In the genomic region with DNA sequence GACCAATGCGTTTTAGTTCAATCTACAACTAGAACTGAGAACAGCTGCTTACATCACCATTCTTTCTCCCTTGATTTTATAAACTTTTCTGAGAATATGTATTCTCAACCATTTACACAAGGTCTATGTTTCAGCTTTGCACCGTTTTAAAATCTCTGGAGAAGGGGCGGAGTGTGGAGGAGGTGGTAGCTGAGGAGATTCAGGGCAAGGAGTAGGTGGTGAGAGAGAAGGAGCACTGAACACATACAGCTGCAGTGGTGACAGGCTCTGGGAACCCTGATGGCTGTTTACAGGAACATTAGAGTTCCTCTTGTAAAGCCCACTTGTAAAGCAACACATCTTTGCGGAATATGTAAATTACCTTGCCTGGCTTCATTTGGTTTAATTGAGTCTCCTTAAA, we compare ENCODE assay signal across 26 cellular contexts.
"Had no signal": no experiment of that assay in that cellular context is flagged by ENCODE, and none has a peak within 500 bp of the region (broad histone marks: within the 10 kb centered on the region; RNA-seq: fewer than 3 reads in every experiment).

No MANE protein-coding gene starts in this region.

- H3K27ac Mint-ChIP-seq: activated naive CD8-positive, alpha-beta T cell; nephron had no signal

- FAIRE-seq: frontal cortex had no signal

- H3K4me1 ChIP-seq: body of pancreas, colonic mucosa, parathyroid adenoma, transverse colon had no signal

- H3K4me3 ChIP-seq: body of pancreas, colonic mucosa, left ventricle myocardium inferior, lung, psoas muscle, right atrium auricular region, smooth muscle cell, testis, transverse colon had no signal

- H3K36me3 Mint-ChIP-seq: activated naive CD8-positive, alpha-beta T cell had no signal

- H3K4me3 Mint-ChIP-seq: activated naive CD8-positive, alpha-beta T cell; nephron; T-helper 2 cell treated with Interferon-gamma antibody and Interleukin-4, amounts not matched to agents 5 μg/mL and 100 μg/mL, for 36 hours had no signal

- DNase-seq: activated CD4-positive, alpha-beta T cell treated with anti-CD3 and anti-CD28 coated beads for 4 hours; activated CD4-positive, alpha-beta T cell treated with anti-CD3 and anti-CD28 coated beads, Interleukin-2, amount 50 U/mL, for 4 hours; activated CD8-positive, alpha-beta memory T cell treated with anti-CD3 and anti-CD28 coated beads for 24 hours; activated effector memory CD4-positive, alpha-beta T cell treated with Interleukin-2 at 50 U/mL for 16 hours; activated naive CD4-positive, alpha-beta T cell treated with Interleukin-2 at 50 U/mL for 16 hours; aorta; body of pancreas; colonic mucosa; effector memory CD4-positive, alpha-beta T cell; islet precursor cell; left ventricle myocardium inferior; mesendoderm; psoas muscle; stimulated activated CD4-positive, alpha-beta T cell treated with anti-CD3 and anti-CD28 coated beads, Interleukin-1b, Interleukin-23, amount 100 ng/mL, for 48 hours; stimulated activated naive CD4-positive, alpha-beta T cell treated with Interleukin-2 at 50 U/mL for 16 hours; T-helper 1 cell; testis; transverse colon had no signal

- H3K9me3 Mint-ChIP-seq: nephron; T-helper 2 cell treated with Interferon-gamma antibody and Interleukin-4, amounts not matched to agents 5 μg/mL and 100 μg/mL, for 36 hours had no signal

- H3K9me3 ChIP-seq: body of pancreas, colonic mucosa, left ventricle myocardium inferior, psoas muscle, right atrium auricular region, testis, transverse colon had no signal

- H3K27ac ChIP-seq: body of pancreas, colonic mucosa, left ventricle myocardium inferior, parathyroid adenoma, psoas muscle, right atrium auricular region, testis, transverse colon had no signal

- H3K36me3 ChIP-seq: colonic mucosa, right atrium auricular region, transverse colon had no signal

- H3K27me3 ChIP-seq: body of pancreas, colonic mucosa, right atrium auricular region, testis, transverse colon had no signal
